21 cellular contexts compared by ENCODE assay signal in the genomic region with DNA sequence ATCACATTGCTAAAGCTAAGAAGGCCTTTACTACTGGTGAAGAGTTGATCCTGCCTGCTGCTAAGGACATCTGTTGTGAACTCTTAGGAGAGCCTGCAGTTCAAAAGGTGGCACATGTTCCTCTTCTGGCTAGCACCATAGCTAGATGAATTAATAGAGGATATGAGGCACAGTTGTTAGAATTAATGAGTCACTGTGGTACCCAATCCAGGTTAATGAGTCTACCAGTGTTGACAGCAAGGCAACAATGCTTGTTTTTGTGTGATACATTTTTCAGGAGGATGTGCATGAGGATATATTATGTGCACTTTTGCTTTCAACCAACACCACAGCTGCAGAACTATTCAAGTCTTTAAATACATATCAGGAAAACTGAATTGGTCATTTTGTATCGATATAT. TPM values are rescaled to one million over a fixed set of nuclear protein-coding genes. Genes with fewer than 3 reads are reported as not detected.
DNase-seq lines count a peak whose midpoint lies in the region; ATAC-seq and TF ChIP-seq lines count a peak whose summit lies in the region.
"Had no signal": no experiment of that assay in that cellular context is flagged by ENCODE, and none has a peak within 500 bp of the region (broad histone marks: within the 10 kb centered on the region; RNA-seq: fewer than 3 reads in every experiment).

No MANE protein-coding gene starts in this region.

- H3K27ac ChIP-seq in foreskin keratinocyte = no peak overlapping the region
- H3K27ac ChIP-seq in neural progenitor cell = no peak overlapping the region
- H3K27ac ChIP-seq: BLaER1 had no signal

- no peak overlapping the region for H3K9ac ChIP-seq in neural progenitor cell
- H3K9ac ChIP-seq: BLaER1 had no signal

- no peak for DNase-seq in activated T-cell treated with anti-CD3 and anti-CD28 coated beads, Interleukin-2, amount 50 U/mL, for 24 hours
- no peak for DNase-seq in activated T-cell treated with anti-CD3 and anti-CD28 coated beads, Interleukin-2, amount 50 U/mL, for 1 hour
- DNase-seq in M059J (ENCODE audit: low read depth) (peak; percentile 16), foreskin keratinocyte (no peak), NCI-H146 treated with DMSO at 0.1 percent for 48 hours (lab: John Stamatoyannopoulos, UW; ENCODE audit: unreplicated experiment) (no peak), neural progenitor cell (ENCODE audit: low spot score) (no peak)
- DNase-seq: activated CD4-positive, alpha-beta T cell treated with anti-CD3 and anti-CD28 coated beads, Interleukin-2, amount 50 U/mL, for 4 hours; activated effector memory CD4-positive, alpha-beta T cell treated with anti-CD3 and anti-CD28 coated beads, Interleukin-2, amount 50 U/mL, for 16 hours; aorta; cerebellar nuclear complex; effector CD8-positive, alpha-beta T cell; Karpas-422; NCI-H1092 treated with DMSO at 0.1 percent for 48 hours; NCI-H526; nephron progenitor cell; posterior cingulate gyrus had no signal

- H2AFZ ChIP-seq in neural progenitor cell (replicated peaks) = no peak overlapping the region

- H3K36me3 Mint-ChIP-seq in activated T-cell treated with anti-CD3 and anti-CD28 coated beads, Interleukin-2, amount 50 U/mL, for 24 hours (ENCODE audit: low read depth) = peaks cover 95% of the 10 kb centered on the region
- H3K36me3 Mint-ChIP-seq in neural progenitor cell = peaks cover 60% of the 10 kb centered on the region

- H3K4me1 ChIP-seq in foreskin keratinocyte = no peaks in the 10 kb centered on the region
- H3K4me1 ChIP-seq in neural progenitor cell = no peaks in the 10 kb centered on the region
- H3K4me1 ChIP-seq: BLaER1 had no signal

- no peak overlapping the region for H3K4me2 ChIP-seq in neural progenitor cell
- H3K4me2 ChIP-seq: BLaER1 had no signal

- peaks cover 44% of the 10 kb centered on the region for H3K79me2 ChIP-seq in neural progenitor cell (ENCODE audit: low read depth)

- H3F3A ChIP-seq in neural progenitor cell (ENCODE audit: low read depth) = peaks cover 8% of the 10 kb centered on the region

- TF ChIP-seq CTCF in foreskin keratinocyte (conservative IDR thresholded peaks at IDR 0.05) = no peak
- TF ChIP-seq CTCF in neural progenitor cell (IDR thresholded peaks at IDR 0.05) = no peak

- H3K27me3 ChIP-seq in foreskin keratinocyte = no peaks in the 10 kb centered on the region
- H3K27me3 ChIP-seq in neural progenitor cell = no peaks in the 10 kb centered on the region
- H3K27me3 ChIP-seq: BLaER1 had no signal

- H3K27me3 Mint-ChIP-seq in activated T-cell treated with anti-CD3 and anti-CD28 coated beads, Interleukin-2, amount 50 U/mL, for 24 hours = no peaks in the 10 kb centered on the region
- H3K27me3 Mint-ChIP-seq in neural progenitor cell (ENCODE audit: insufficient read depth, low read depth) = no peaks in the 10 kb centered on the region

- H3K4me1 Mint-ChIP-seq in activated T-cell treated with anti-CD3 and anti-CD28 coated beads, Interleukin-2, amount 50 U/mL, for 24 hours (ENCODE audit: low read depth) = peaks cover 51% of the 10 kb centered on the region
- H3K4me1 Mint-ChIP-seq in neural progenitor cell = peaks cover 4% of the 10 kb centered on the region
- H3K4me1 Mint-ChIP-seq: nephron progenitor cell had no signal

- ATAC-seq in GM21619 (IDR thresholded peaks at IDR 0.05; ENCODE audit: unreplicated experiment) (peak; percentile 64), foreskin keratinocyte (peak; percentile 44), HG03571 (IDR thresholded peaks at IDR 0.05; ENCODE audit: unreplicated experiment) (no peak)
- ATAC-seq: left lobe of liver, Right ventricle myocardium inferior had no signal

- H3K27ac Mint-ChIP-seq in activated T-cell treated with anti-CD3 and anti-CD28 coated beads, Interleukin-2, amount 50 U/mL, for 24 hours = peak overlapping the region; percentile 92
- no peak overlapping the region for H3K27ac Mint-ChIP-seq in neural progenitor cell

- no peaks in the 10 kb centered on the region for H3K9me3 Mint-ChIP-seq in activated T-cell treated with anti-CD3 and anti-CD28 coated beads, Interleukin-2, amount 50 U/mL, for 24 hours
- H3K9me3 Mint-ChIP-seq in neural progenitor cell = no peaks in the 10 kb centered on the region

- H4K20me1 ChIP-seq in neural progenitor cell (ENCODE audit: low read depth) = peaks cover 66% of the 10 kb centered on the region

- H3K4me3 Mint-ChIP-seq in activated T-cell treated with anti-CD3 and anti-CD28 coated beads, Interleukin-2, amount 50 U/mL, for 24 hours = no peak overlapping the region
- no peak overlapping the region for H3K4me3 Mint-ChIP-seq in neural progenitor cell
- H3K4me3 Mint-ChIP-seq: nephron progenitor cell had no signal

- H3K4me3 ChIP-seq in neural progenitor cell = no peak overlapping the region
- H3K4me3 ChIP-seq: BLaER1 had no signal

- no peaks in the 10 kb centered on the region for H3K9me3 ChIP-seq in neural progenitor cell (ENCODE audit: low read depth)
- H3K9me3 ChIP-seq: BLaER1 had no signal

- peaks cover 62% of the 10 kb centered on the region for H3K36me3 ChIP-seq in neural progenitor cell

RNA-seq across cellular contexts. Expression of gene C11orf58, which starts 12.0 kb away (rescaled TPM):
- total RNA-seq in M059J (2014; rRNA removed; shearing (Covaris generic)) = 195 and 212 TPM in 2 replicates
- total RNA-seq in foreskin keratinocyte = 110 and 126 TPM in 2 replicates
- 91.1 and 106 TPM in 2 replicates for polyA plus RNA-seq in foreskin keratinocyte
- total RNA-seq in neural progenitor cell (ENCODE audit: low replicate concordance) = 241 and 320 TPM in 2 replicates
